ENCODE assay signal across 8 cellular contexts in the genomic region with DNA sequence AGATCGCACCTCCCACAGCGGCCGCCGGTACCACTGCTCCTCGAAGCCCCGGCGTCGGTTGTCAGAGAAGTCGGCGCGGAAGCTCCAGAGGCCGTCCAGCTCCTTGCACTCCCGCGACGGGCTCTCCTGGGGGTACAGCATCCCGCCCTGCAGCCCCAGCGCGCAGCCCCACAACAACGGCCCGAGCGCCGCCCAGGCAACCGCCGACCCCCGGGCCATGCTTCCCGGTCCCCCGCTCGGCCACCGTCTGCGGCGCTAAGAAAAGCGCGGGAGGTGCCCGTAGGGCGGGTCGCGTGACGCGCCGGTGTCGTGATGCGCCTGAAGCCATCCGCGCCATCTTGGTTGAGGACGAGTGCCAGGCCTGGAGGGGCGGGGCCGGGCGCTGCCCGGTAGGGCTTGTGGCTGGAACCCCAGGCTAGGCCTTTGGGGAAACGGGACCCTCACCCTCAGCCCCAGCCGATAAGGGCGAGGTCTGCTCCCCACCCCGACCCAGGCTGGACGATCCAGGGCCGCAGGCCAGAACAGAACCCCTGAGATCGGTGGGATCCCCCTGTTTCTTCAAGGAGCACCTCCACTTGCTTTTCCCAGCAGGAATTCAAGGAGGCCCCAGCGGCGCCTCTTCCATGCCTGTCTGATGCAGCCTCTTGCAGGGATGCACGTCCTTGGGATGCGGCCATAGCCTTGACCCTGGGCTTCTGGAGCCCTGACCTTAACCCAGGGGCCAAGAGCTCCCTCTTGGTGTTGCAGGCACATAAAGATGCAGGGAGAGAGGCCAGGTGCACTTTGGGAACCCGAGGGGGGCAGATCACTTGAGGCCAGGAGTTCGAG.
DNase-seq lines count a peak whose midpoint lies in the region; ATAC-seq and TF ChIP-seq lines count a peak whose summit lies in the region.

A gene (minus strand): TSS at position 249 of the 828 bp plus-strand sequence. CDS start 30 bp downstream, at position 219.

- H3K4me1 Mint-ChIP-seq in activated naive CD4-positive, alpha-beta T cell treated with anti-CD3 and anti-CD28 coated beads, Interleukin-2, amount 50 U/mL, for 24 hours, result peaks cover 16% of the 10 kb centered on the region

- peak; percentile 95 for DNase-seq in GM10248 (ENCODE audit: extremely low spot score)
- peak; percentile 92 for DNase-seq in NCI-H1092 treated with DMSO at 0.1 percent for 48 hours (lab: John Stamatoyannopoulos, UW)
- DNase-seq in globus pallidus (ENCODE audit: low spot score), result peak; percentile 88
- DNase-seq in nucleus accumbens (lab: John Stamatoyannopoulos, UW), result peak; percentile 28 to 95 (median 86)
- peak; percentile 93 for DNase-seq in superior temporal gyrus (ENCODE audit: extremely low spot score)

- ATAC-seq in HG02610 (IDR thresholded peaks at IDR 0.05; ENCODE audit: unreplicated experiment), result peak; percentile 82
- peak; percentile 96 for ATAC-seq in SK-N-SH treated with all-trans-retinoic acid at 6 μM for 48 hours

- H3K36me3 Mint-ChIP-seq in activated naive CD4-positive, alpha-beta T cell treated with anti-CD3 and anti-CD28 coated beads, Interleukin-2, amount 50 U/mL, for 24 hours, result no peaks in the 10 kb centered on the region

- no peak for TF ChIP-seq CTCF in GM10248 (IDR thresholded peaks at IDR 0.05; ENCODE audit: control extremely low read depth, extremely low read depth, low read depth, missing control alignments)

- H3K9me3 Mint-ChIP-seq in activated naive CD4-positive, alpha-beta T cell treated with anti-CD3 and anti-CD28 coated beads, Interleukin-2, amount 50 U/mL, for 24 hours, result no peaks in the 10 kb centered on the region

- POLR2A ChIA-PET in GM10248 (lab: Yijun Ruan, JAX), result no interaction called here

- CTCF ChIA-PET in GM10248 (lab: Yijun Ruan, JAX), result interaction anchor here (1.1 kb wide), 1 partner anchor 9 kb away, joined by 3 read pairs; no protein-coding TSS in a partner anchor

- no peaks in the 10 kb centered on the region for H3K27me3 Mint-ChIP-seq in activated naive CD4-positive, alpha-beta T cell treated with anti-CD3 and anti-CD28 coated beads, Interleukin-2, amount 50 U/mL, for 24 hours

- H3K4me3 Mint-ChIP-seq in activated naive CD4-positive, alpha-beta T cell treated with anti-CD3 and anti-CD28 coated beads, Interleukin-2, amount 50 U/mL, for 24 hours, result peak within 1 kb of the TSS; percentile 79

- H3K27ac Mint-ChIP-seq in activated naive CD4-positive, alpha-beta T cell treated with anti-CD3 and anti-CD28 coated beads, Interleukin-2, amount 50 U/mL, for 24 hours, result peak within 1 kb of the TSS; percentile 60

TF ChIP-seq in SK-N-SH treated with all-trans-retinoic acid at 6 μM for 48 hours, 23 proteins besides CTCF, POLR2A, EP300 and RAD21:
- TF ChIP-seq GLIS3 (CRISPR knock-in tag; IDR thresholded peaks at IDR 0.05) (peak; percentile 34; the same call in 1 of the 2 replicates), ZFP3 (CRISPR knock-in tag; IDR thresholded peaks at IDR 0.05) (peak; percentile 74), CSDC2 (CRISPR knock-in tag; IDR thresholded peaks at IDR 0.05) (peak; percentile 75; the same call in 1 of the 2 replicates), PPARA (CRISPR knock-in tag; IDR thresholded peaks at IDR 0.05; ENCODE audit: borderline replicate concordance) (no peak), ZFP30 (CRISPR knock-in tag; IDR thresholded peaks at IDR 0.05) (0 out of 2 replicates have a peak, but pooled peaks have one; percentile 6), OSR1 (CRISPR knock-in tag; IDR thresholded peaks at IDR 0.05) (no peak)
- TF ChIP-seq, protein P1, sequence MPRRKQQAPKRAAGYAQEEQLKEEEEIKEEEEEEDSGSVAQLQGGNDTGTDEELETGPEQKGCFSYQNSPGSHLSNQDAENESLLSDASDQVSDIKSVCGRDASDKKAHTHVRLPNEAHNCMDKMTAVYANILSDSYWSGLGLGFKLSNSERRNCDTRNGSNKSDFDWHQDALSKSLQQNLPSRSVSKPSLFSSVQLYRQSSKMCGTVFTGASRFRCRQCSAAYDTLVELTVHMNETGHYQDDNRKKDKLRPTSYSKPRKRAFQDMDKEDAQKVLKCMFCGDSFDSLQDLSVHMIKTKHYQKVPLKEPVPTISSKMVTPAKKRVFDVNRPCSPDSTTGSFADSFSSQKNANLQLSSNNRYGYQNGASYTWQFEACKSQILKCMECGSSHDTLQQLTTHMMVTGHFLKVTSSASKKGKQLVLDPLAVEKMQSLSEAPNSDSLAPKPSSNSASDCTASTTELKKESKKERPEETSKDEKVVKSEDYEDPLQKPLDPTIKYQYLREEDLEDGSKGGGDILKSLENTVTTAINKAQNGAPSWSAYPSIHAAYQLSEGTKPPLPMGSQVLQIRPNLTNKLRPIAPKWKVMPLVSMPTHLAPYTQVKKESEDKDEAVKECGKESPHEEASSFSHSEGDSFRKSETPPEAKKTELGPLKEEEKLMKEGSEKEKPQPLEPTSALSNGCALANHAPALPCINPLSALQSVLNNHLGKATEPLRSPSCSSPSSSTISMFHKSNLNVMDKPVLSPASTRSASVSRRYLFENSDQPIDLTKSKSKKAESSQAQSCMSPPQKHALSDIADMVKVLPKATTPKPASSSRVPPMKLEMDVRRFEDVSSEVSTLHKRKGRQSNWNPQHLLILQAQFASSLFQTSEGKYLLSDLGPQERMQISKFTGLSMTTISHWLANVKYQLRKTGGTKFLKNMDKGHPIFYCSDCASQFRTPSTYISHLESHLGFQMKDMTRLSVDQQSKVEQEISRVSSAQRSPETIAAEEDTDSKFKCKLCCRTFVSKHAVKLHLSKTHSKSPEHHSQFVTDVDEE (CRISPR knock-in tag; IDR thresholded peaks at IDR 0.05), result peak; percentile 87
- TF ChIP-seq, protein P2, sequence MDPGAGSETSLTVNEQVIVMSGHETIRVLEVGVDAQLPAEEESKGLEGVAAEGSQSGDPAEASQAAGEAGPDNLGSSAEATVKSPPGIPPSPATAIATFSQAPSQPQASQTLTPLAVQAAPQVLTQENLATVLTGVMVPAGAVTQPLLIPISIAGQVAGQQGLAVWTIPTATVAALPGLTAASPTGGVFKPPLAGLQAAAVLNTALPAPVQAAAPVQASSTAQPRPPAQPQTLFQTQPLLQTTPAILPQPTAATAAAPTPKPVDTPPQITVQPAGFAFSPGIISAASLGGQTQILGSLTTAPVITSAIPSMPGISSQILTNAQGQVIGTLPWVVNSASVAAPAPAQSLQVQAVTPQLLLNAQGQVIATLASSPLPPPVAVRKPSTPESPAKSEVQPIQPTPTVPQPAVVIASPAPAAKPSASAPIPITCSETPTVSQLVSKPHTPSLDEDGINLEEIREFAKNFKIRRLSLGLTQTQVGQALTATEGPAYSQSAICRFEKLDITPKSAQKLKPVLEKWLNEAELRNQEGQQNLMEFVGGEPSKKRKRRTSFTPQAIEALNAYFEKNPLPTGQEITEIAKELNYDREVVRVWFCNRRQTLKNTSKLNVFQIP (CRISPR knock-in tag; IDR thresholded peaks at IDR 0.05; ENCODE audit: borderline replicate concordance, low read depth), result peak; percentile 84; the same call in 1 of the 2 replicates

Comparison
In these comparisons a context has a peak if more than half of its experiments do, and no peak if none do; other contexts are left out.
1. Peak in every context shown above with its lines: DNase-seq and ATAC-seq.